ENCODE assay signal across 8 cellular contexts in the genomic region with DNA sequence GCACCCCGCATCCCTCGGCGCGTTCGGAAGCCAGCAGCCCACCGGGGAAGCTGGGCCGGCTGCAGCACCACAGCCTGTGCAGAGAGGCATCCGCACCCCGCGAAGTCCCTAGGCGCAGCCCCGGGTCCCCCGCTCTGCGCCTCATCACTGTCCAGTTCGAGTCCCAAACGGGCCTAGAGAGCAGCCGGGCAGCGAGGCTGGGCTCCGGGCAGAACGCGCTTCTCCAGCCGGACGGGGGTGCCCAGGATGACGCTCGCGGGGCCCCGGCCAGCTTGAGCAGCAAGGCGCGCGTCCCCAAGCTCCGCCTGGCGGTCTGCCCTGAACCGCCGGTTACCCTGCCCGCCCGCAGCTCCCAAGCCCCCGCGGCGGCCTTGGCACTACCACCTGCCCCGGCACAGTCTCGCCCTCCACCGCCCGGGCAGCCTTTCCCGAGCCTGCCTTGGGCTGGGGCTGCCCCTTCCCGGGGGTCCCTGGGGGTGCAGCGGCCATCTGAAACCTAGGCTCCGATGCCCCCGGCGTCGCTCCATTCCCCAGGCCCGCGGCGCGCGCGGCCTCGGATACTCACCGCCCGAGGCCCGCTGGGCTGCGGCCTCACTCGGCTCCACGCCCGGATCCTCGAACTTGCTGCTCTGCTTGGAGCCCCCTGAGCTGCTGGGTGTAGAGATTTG. TPM values are rescaled to one million over a fixed set of nuclear protein-coding genes. Genes with fewer than 3 reads are reported as not detected.
DNase-seq lines count a peak whose midpoint lies in the region; ATAC-seq and TF ChIP-seq lines count a peak whose summit lies in the region.

No MANE protein-coding gene starts in this region.

- peaks cover 6% of the 10 kb centered on the region for H3K4me1 Mint-ChIP-seq in CD4-positive, alpha-beta T cell (ENCODE audit: low read depth)

- peaks cover 9% of the 10 kb centered on the region for H3K27me3 Mint-ChIP-seq in CD4-positive, alpha-beta T cell

- no peaks in the 10 kb centered on the region for H3K79me2 ChIP-seq in KMS-11 (ENCODE audit: insufficient read depth, low read depth)

- H3K4me3 Mint-ChIP-seq in CD4-positive, alpha-beta T cell = peak overlapping the region; percentile 94

- H3K36me3 Mint-ChIP-seq in CD4-positive, alpha-beta T cell (ENCODE audit: low read depth) = no peaks in the 10 kb centered on the region

- WGBS in lower leg skin, 2 donors = 0% methylated on average over 34 of the region's 65 CpGs; no CpG with 5 or more reads in 1 of the 2 donors

- peak overlapping the region; percentile 86 for H2AFZ ChIP-seq in KMS-11 (ENCODE audit: low read depth)

- H3K36me3 ChIP-seq in KMS-11 (ENCODE audit: insufficient read depth) = no peaks in the 10 kb centered on the region

- no peak for TF ChIP-seq CTCF in CD4-positive, alpha-beta T cell (IDR thresholded peaks at IDR 0.05)
- TF ChIP-seq CTCF in KMS-11 (conservative IDR thresholded peaks at IDR 0.05; ENCODE audit: low read depth, low read length) = no peak
- TF ChIP-seq CTCF in coronary artery (IDR thresholded peaks at IDR 0.05) = no peak
- no peak for TF ChIP-seq CTCF in lower leg skin (IDR thresholded peaks at IDR 0.05)

- no peak overlapping the region for H3K4me3 ChIP-seq in KMS-11 (IDR thresholded peaks at IDR 0.05; ENCODE audit: insufficient read depth, low read depth, low read length)
- H3K4me3 ChIP-seq in coronary artery = peak overlapping the region; percentile 88
- peak overlapping the region; percentile 44 for H3K4me3 ChIP-seq in lower leg skin (ENCODE audit: low read depth, poor library complexity, severe bottlenecking)

- peak in 9 of 10 experiments; percentile 5 to 49 (median 25) for DNase-seq in CD4-positive, alpha-beta T cell
- peak; percentile 57 for DNase-seq in activated CD4-positive, CD25-positive, alpha-beta regulatory T cell treated with anti-CD3 and anti-CD28 coated beads, Interleukin-2, amount 50 U/mL, for 72 hours
- DNase-seq in coronary artery (ENCODE audit: low spot score) = no peak
- DNase-seq in lower leg skin (ENCODE audit: low spot score in 2 of 2) = peak in 1 of 2 donors; percentile 88
- peak; percentile 31 for DNase-seq in stimulated activated CD4-positive, alpha-beta T cell treated with anti-CD3 and anti-CD28 coated beads, Interleukin-4, amount 100 ng/mL, for 24 hours

- H3K4me1 ChIP-seq in KMS-11 (ENCODE audit: low read depth, poor library complexity, severe bottlenecking) = peaks cover 2% of the 10 kb centered on the region

- CTCF ChIA-PET in CD4-positive, alpha-beta T cell (lab: Charles Lee) = interaction anchor here (1.0 to 2.8 kb wide), 3 partner anchors 9 to 92 kb away, joined by 4 to 15 read pairs (median 5); no protein-coding TSS in a partner anchor

- no peak for TF ChIP-seq POLR2A in lower leg skin (IDR thresholded peaks at IDR 0.05)

- H3K4me2 ChIP-seq in KMS-11 = peak overlapping the region; percentile 80

- no peak overlapping the region for H3K27ac ChIP-seq in CD4-positive, alpha-beta T cell (ENCODE audit: low read depth, low read length)
- H3K27ac ChIP-seq in KMS-11 = no peak overlapping the region
- peak overlapping the region; percentile 46 to 78 for H3K27ac ChIP-seq in coronary artery

- H3K9ac ChIP-seq in KMS-11 = peak overlapping the region; percentile 37; the same call in 1 of the 2 replicates

- H3K27me3 ChIP-seq in CD4-positive, alpha-beta T cell (ENCODE audit: control insufficient read depth, insufficient read depth, low read length) = peaks cover 7% of the 10 kb centered on the region
- no peaks in the 10 kb centered on the region for H3K27me3 ChIP-seq in KMS-11 (ENCODE audit: insufficient read depth, low read depth)

- H4K20me1 ChIP-seq in KMS-11 (ENCODE audit: insufficient read depth) = no peaks in the 10 kb centered on the region

- POLR2A ChIA-PET in CD4-positive, alpha-beta T cell (lab: Charles Lee) = interaction anchor here (0.5 to 1.3 kb wide), 3 partner anchors 60 to 147 kb away, joined by 3 to 4 read pairs (median 3); no protein-coding TSS in a partner anchor

- H3K9me3 ChIP-seq in CD4-positive, alpha-beta T cell (ENCODE audit: control insufficient read depth, low read length) = no peaks in the 10 kb centered on the region

- intact Hi-C loops in CD4-positive, alpha-beta T cell (cut with DNase I, micrococcal nuclease) = loop anchor here (5.0 to 10.0 kb wide), 4 partner anchors 266 to 544 kb away; no protein-coding TSS in a partner anchor
- intact Hi-C loops in lower leg skin (cut with DNase I; ENCODE audit: low total_unique reads) = no loop called here

- H3K9me3 Mint-ChIP-seq in CD4-positive, alpha-beta T cell = no peaks in the 10 kb centered on the region

- H3K27ac Mint-ChIP-seq in CD4-positive, alpha-beta T cell = peak overlapping the region; percentile 69

- peak; percentile 45 for ATAC-seq in CD4-positive, alpha-beta T cell (ENCODE audit: poor library complexity)
- ATAC-seq in GM19452 (IDR thresholded peaks at IDR 0.05; ENCODE audit: unreplicated experiment) (peak; percentile 26), HG02588 (IDR thresholded peaks at IDR 0.05; ENCODE audit: unreplicated experiment) (no peak)

RNA-seq across cellular contexts. Expression of a gene that starts 0.6 kb away (rescaled TPM):
- total RNA-seq in CD4-positive, alpha-beta T cell = under 1 TPM; 0.63 to 0.89 TPM
- 1 to 10 TPM; 5.2 to 9.9 (median 7.9) TPM for total RNA-seq in lower leg skin

Comparison
In these comparisons a context has a peak if more than half of its experiments do, and no peak if none do; other contexts are left out.
1. H3K27ac ChIP-seq: peak in coronary artery (2 of 2); none in CD4-positive, alpha-beta T cell (single experiment) and KMS-11 (single experiment).